20 cellular contexts compared by ENCODE assay signal in genomic region chr14:96958057-96958456, GRCh38.
DNase-seq lines count a peak whose midpoint lies in the region; ATAC-seq and TF ChIP-seq lines count a peak whose summit lies in the region.
"Had no signal": no experiment of that assay in that cellular context is flagged by ENCODE, and none has a peak within 500 bp of the region (broad histone marks: within the 10 kb centered on the region; RNA-seq: fewer than 3 reads in every experiment).

No MANE protein-coding gene starts in this region.

- WGBS in right cardiac atrium: 91% methylated on average over 11 of the region's 11 CpGs

- H3K27me3 Mint-ChIP-seq in activated CD8-positive, alpha-beta memory T cell treated with anti-CD3 and anti-CD28 coated beads, Interleukin-2, amount 10 ng/mL, durations not matched to agents 7 days and 5 days: no peaks in the 10 kb centered on the region
- H3K27me3 Mint-ChIP-seq: B cell; CD4-positive, CD25-positive, alpha-beta regulatory T cell had no signal

- H3K4me3 ChIP-seq in right atrium auricular region (no peak overlapping the region), right cardiac atrium (ENCODE audit: low read length) (no peak overlapping the region)
- H3K4me3 ChIP-seq: BLaER1, HAP-1 had no signal

- H3K4me1 ChIP-seq in right atrium auricular region (no peaks in the 10 kb centered on the region), right cardiac atrium (ENCODE audit: control insufficient read depth, insufficient read depth, low read length) (no peaks in the 10 kb centered on the region)
- H3K4me1 ChIP-seq: Caco-2, HAP-1 had no signal

- peaks cover 0 to 11% of the 10 kb centered on the region in 2 donors for H3K9me3 ChIP-seq in right atrium auricular region
- H3K9me3 ChIP-seq in right cardiac atrium (ENCODE audit: control insufficient read depth, low read length): no peaks in the 10 kb centered on the region
- H3K9me3 ChIP-seq: Caco-2, HAP-1 had no signal

- ATAC-seq in activated CD8-positive, alpha-beta memory T cell treated with anti-CD3 and anti-CD28 coated beads, Interleukin-2, amount 10 ng/mL, durations not matched to agents 7 days and 5 days: no peak
- ATAC-seq in right cardiac atrium: no peak
- no peak for ATAC-seq in HG03196 (IDR thresholded peaks at IDR 0.05; ENCODE audit: unreplicated experiment)
- ATAC-seq: CD8-positive, alpha-beta T cell had no signal

- H3K27ac ChIP-seq in right atrium auricular region: no peak overlapping the region
- no peak overlapping the region for H3K27ac ChIP-seq in right cardiac atrium (ENCODE audit: low read length)
- H3K27ac ChIP-seq: 22Rv1, BLaER1, C4-2B had no signal

- CTCF ChIA-PET in activated CD8-positive, alpha-beta memory T cell treated with anti-CD3 and anti-CD28 coated beads, Interleukin-2, amount 10 ng/mL, durations not matched to agents 7 days and 5 days (lab: Charles Lee): no interaction called here

- H3K4me3 Mint-ChIP-seq in activated CD8-positive, alpha-beta memory T cell treated with anti-CD3 and anti-CD28 coated beads, Interleukin-2, amount 10 ng/mL, durations not matched to agents 7 days and 5 days: no peak overlapping the region
- H3K4me3 Mint-ChIP-seq: B cell; CD8-positive, alpha-beta T cell; HFFc6 had no signal

- no peak overlapping the region for H3K27ac Mint-ChIP-seq in activated CD8-positive, alpha-beta memory T cell treated with anti-CD3 and anti-CD28 coated beads, Interleukin-2, amount 10 ng/mL, durations not matched to agents 7 days and 5 days
- H3K27ac Mint-ChIP-seq: B cell; CD8-positive, alpha-beta T cell; HFFc6 had no signal

- intact Hi-C loops in right cardiac atrium (cut with DNase I): no loop called here

- no peaks in the 10 kb centered on the region for H3K36me3 ChIP-seq in right atrium auricular region
- H3K36me3 ChIP-seq: BLaER1, HAP-1 had no signal

- H3K4me1 Mint-ChIP-seq in activated CD8-positive, alpha-beta memory T cell treated with anti-CD3 and anti-CD28 coated beads, Interleukin-2, amount 10 ng/mL, durations not matched to agents 7 days and 5 days: peaks cover 15% of the 10 kb centered on the region

- H3K36me3 Mint-ChIP-seq in activated CD8-positive, alpha-beta memory T cell treated with anti-CD3 and anti-CD28 coated beads, Interleukin-2, amount 10 ng/mL, durations not matched to agents 7 days and 5 days: peaks cover 21% of the 10 kb centered on the region

- DNase-seq in activated CD8-positive, alpha-beta memory T cell treated with anti-CD3 and anti-CD28 coated beads for 24 hours: peak; percentile 32
- no peak for DNase-seq in activated CD8-positive, alpha-beta memory T cell treated with anti-CD3 and anti-CD28 coated beads, Interleukin-2, amount 10 ng/mL, durations not matched to agents 7 days and 5 days
- peak; percentile 21 for DNase-seq in right atrium auricular region (ENCODE audit: low spot score)
- no peak for DNase-seq in right cardiac atrium
- peak; percentile 57 for DNase-seq in islet precursor cell
- no peak for DNase-seq in GM10266 (ENCODE audit: extremely low spot score)
- no peak for DNase-seq in GDM1 (lab: John Stamatoyannopoulos, UW)
- DNase-seq: Caco-2; CD4-positive, CD25-positive, alpha-beta regulatory T cell; CD8-positive, alpha-beta T cell; DMS153; DND-41; GOT3; HFFc6 had no signal

- TF ChIP-seq CTCF in right atrium auricular region (IDR thresholded peaks at IDR 0.05): no peak
- TF ChIP-seq CTCF in GM10266 (IDR thresholded peaks at IDR 0.05; ENCODE audit: control insufficient read depth, insufficient read depth, low read depth, missing control alignments): no peak

- H3K9me3 Mint-ChIP-seq in activated CD8-positive, alpha-beta memory T cell treated with anti-CD3 and anti-CD28 coated beads, Interleukin-2, amount 10 ng/mL, durations not matched to agents 7 days and 5 days (ENCODE audit: low read depth): peaks cover 9% of the 10 kb centered on the region

- H3K27me3 ChIP-seq in right atrium auricular region (no peaks in the 10 kb centered on the region), right cardiac atrium (ENCODE audit: control insufficient read depth, insufficient read depth) (no peaks in the 10 kb centered on the region)
- H3K27me3 ChIP-seq: BLaER1 had no signal

Comparison
In these comparisons a context has a peak if more than half of its experiments do, and no peak if none do; other contexts are left out.
1. DNase-seq: peak in activated CD8-positive, alpha-beta memory T cell treated with anti-CD3 and anti-CD28 coated beads for 24 hours (single experiment), right atrium auricular region (single experiment) and islet precursor cell (single experiment); none in activated CD8-positive, alpha-beta memory T cell treated with anti-CD3 and anti-CD28 coated beads, Interleukin-2, amount 10 ng/mL, durations not matched to agents 7 days and 5 days (single experiment), right cardiac atrium (0 of 3), GM10266 (single experiment) and GDM1 (single experiment).